24 cellular contexts compared by ENCODE assay signal in the genomic region with DNA sequence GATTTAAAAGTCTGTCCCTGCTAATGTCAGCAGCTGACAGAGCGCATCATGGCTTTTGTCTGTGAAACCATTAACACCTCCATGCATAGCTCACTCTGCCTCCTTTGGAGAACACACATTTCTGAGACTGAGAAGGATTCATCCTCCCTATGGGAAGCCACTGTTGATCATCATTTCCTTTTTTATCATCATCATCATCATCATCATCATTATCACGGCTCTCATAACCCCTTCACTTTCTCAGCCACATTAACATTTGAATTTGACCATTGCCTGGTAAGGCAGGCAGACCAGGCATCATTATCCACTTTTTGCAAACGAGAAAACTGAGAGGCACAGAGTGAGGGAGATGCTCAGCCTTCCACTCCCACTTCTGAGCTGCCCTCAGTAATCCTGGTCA.
"Had no signal": no experiment of that assay in that cellular context is flagged by ENCODE, and none has a peak within 500 bp of the region (broad histone marks: within the 10 kb centered on the region; RNA-seq: fewer than 3 reads in every experiment).

No MANE protein-coding gene starts in this region.

- DNase-seq: IMR-90, Karpas-422, KG1, MG63, MV-4-11, NCI-H1048, NCI-H1105 treated with DMSO at 0.1 percent for 48 hours, NCI-H1417 treated with DMSO at 0.1 percent for 48 hours, NCI-H146, NCI-H1694 treated with DMSO at 0.1 percent for 48 hours, NCI-H1930, NCI-H2081, NCI-H2107, NCI-H2171, NCI-H226, NCI-H446, NCI-H510A, NCI-H774, Right ventricle myocardium superior, RPMI8226, SIG-M5 had no signal

- FAIRE-seq: RCC 7860 had no signal

- H3K27me3 ChIP-seq: MG63, SJSA1 had no signal

- H3K4me1 ChIP-seq: SJSA1 had no signal

- H3K4me3 ChIP-seq: MG63, SJSA1, SK-N-MC had no signal

- H3K27ac ChIP-seq: SJSA1, SK-N-MC had no signal

- H3K36me3 ChIP-seq: MG63 had no signal

- H3K9me3 ChIP-seq: MG63, SJSA1 had no signal
